ENCODE assay signal across 11 cellular contexts in genomic region chr12:40907115-40907521, GRCh38.
DNase-seq lines count a peak whose midpoint lies in the region; ATAC-seq and TF ChIP-seq lines count a peak whose summit lies in the region.
"Had no signal": no experiment of that assay in that cellular context is flagged by ENCODE, and none has a peak within 500 bp of the region (broad histone marks: within the 10 kb centered on the region; RNA-seq: fewer than 3 reads in every experiment).

No MANE protein-coding gene starts in this region.

- WGBS in mammary epithelial cell (ENCODE audit: low coverage, missing lambda C conversion rate): 0% methylated on average over 4 of the region's 4 CpGs
- 48% methylated on average over 4 of the region's 4 CpGs for WGBS in right lobe of liver (ENCODE audit: insufficient coverage, low coverage, low lambda C conversion rate, missing lambda C conversion rate)

- peak; percentile 71 for ATAC-seq in GM19468 (IDR thresholded peaks at IDR 0.05; ENCODE audit: extremely low read depth, unreplicated experiment)
- peak; percentile 91 for ATAC-seq in HG03354 (IDR thresholded peaks at IDR 0.05; ENCODE audit: poor library complexity, severe bottlenecking, unreplicated experiment)
- no peak for ATAC-seq in Right ventricle myocardium inferior
- ATAC-seq in right lobe of liver: no peak

- no peaks in the 10 kb centered on the region for H3K9me3 ChIP-seq in mammary epithelial cell (replicated peaks; ENCODE audit: insufficient read depth, low read length)
- H3K9me3 ChIP-seq in right lobe of liver: no peaks in the 10 kb centered on the region
- H3K9me3 ChIP-seq: neutrophil had no signal

- H3K79me2 ChIP-seq in mammary epithelial cell (ENCODE audit: insufficient read depth, low read length): no peaks in the 10 kb centered on the region

- H3K27ac ChIP-seq in mammary epithelial cell (ENCODE audit: insufficient read depth, low read depth, low read length) (peak overlapping the region; percentile 93), right lobe of liver (no peak overlapping the region)
- H3K27ac ChIP-seq: neutrophil had no signal

- no peak overlapping the region for H3K9ac ChIP-seq in mammary epithelial cell (ENCODE audit: insufficient read depth, low read length)

- intact Hi-C loops in mammary epithelial cell (cut with micrococcal nuclease) (loop anchor here (2.0 to 5.0 kb wide), 2 partner anchors 75 to 214 kb away; partner anchors contain the start of gene CNTN1), Right ventricle myocardium inferior (cut with DNase I) (no loop called here), right lobe of liver (cut with DNase I) (no loop called here)

- no peak overlapping the region for H3K4me3 ChIP-seq in GM12864 (ENCODE audit: low read depth, low read length)
- H3K4me3 ChIP-seq in mammary epithelial cell (replicated peaks in 1 of 3; ENCODE audit: insufficient read depth in 1 of 3, low read depth in 2 of 3, low read length in 3 of 3): peak overlapping the region in 2 of 3 experiments; percentile 3 to 11
- no peak overlapping the region for H3K4me3 ChIP-seq in right lobe of liver

- H3K27me3 ChIP-seq in mammary epithelial cell (ENCODE audit: insufficient read depth, low read length) (no peaks in the 10 kb centered on the region), right lobe of liver (no peaks in the 10 kb centered on the region)
- H3K27me3 ChIP-seq: neutrophil had no signal

- H2AFZ ChIP-seq in mammary epithelial cell (ENCODE audit: low read depth, low read length): peak overlapping the region; percentile 84

- peak; percentile 8 for DNase-seq in GM12864 (ENCODE audit: low read depth)
- peak; percentile 91 for DNase-seq in mammary epithelial cell
- no peak for DNase-seq in SKM-1 (lab: John Stamatoyannopoulos, UW; ENCODE audit: unreplicated experiment)
- DNase-seq in Right ventricle myocardium inferior (ENCODE audit: missing footprints): no peak
- DNase-seq in right lobe of liver: no peak
- DNase-seq in stimulated activated CD4-positive, alpha-beta T cell treated with anti-CD3 and anti-CD28 coated beads, Interleukin-12 subunit alpha, Interleukin-12 subunit beta, amount 100 ng/mL, for 4 hours: no peak
- DNase-seq: DND-41, NCI-H1092 had no signal

- TF ChIP-seq CTCF in GM12864 (IDR thresholded peaks at IDR 0.05; ENCODE audit: low read depth, low read length, missing control alignments): no peak
- TF ChIP-seq CTCF in mammary epithelial cell (conservative IDR thresholded peaks at IDR 0.05 in 1 of 2, IDR thresholded peaks at IDR 0.05 in 1 of 2; ENCODE audit: extremely low read depth in 1 of 2, insufficient read depth in 1 of 2, low read depth in 1 of 2, low read length in 2 of 2): no peak
- no peak for TF ChIP-seq CTCF in right lobe of liver (IDR thresholded peaks at IDR 0.05)

- H4K20me1 ChIP-seq in mammary epithelial cell (ENCODE audit: insufficient read depth, low read length): no peaks in the 10 kb centered on the region

- CTCF ChIA-PET in mammary epithelial cell (lab: Charles Lee; ENCODE audit: low non-redundant PET): no interaction called here

- in situ Hi-C loops in mammary epithelial cell (cut with MboI; ENCODE audit: low sequenced_read_pairs in 2 of 2): loop anchor here in 1 of 2 donors (25.0 kb wide), 1 partner anchor 595 kb away; no protein-coding TSS in a partner anchor

- no TSS peak for BruUV-seq in mammary epithelial cell (replicated peaks; lab: Mats Ljungman, UMichigan)

- no peak for TF ChIP-seq POLR2A in right lobe of liver (IDR thresholded peaks at IDR 0.05)

- H3K4me2 ChIP-seq in mammary epithelial cell (ENCODE audit: insufficient read depth, low read depth, low read length): peak overlapping the region; percentile 61

- dilution Hi-C loops in mammary epithelial cell (cut with HindIII; ENCODE audit: low sequenced_read_pairs): no loop called here

- peaks cover 15% of the 10 kb centered on the region for H3K4me1 ChIP-seq in mammary epithelial cell (ENCODE audit: insufficient read depth, low read length)
- H3K4me1 ChIP-seq in right lobe of liver: no peaks in the 10 kb centered on the region

- no peaks in the 10 kb centered on the region for H3K36me3 ChIP-seq in mammary epithelial cell (ENCODE audit: insufficient read depth, low read length)
- no peaks in the 10 kb centered on the region for H3K36me3 ChIP-seq in right lobe of liver
- H3K36me3 ChIP-seq: neutrophil had no signal

Comparison
In these comparisons a context has a peak if more than half of its experiments do, and no peak if none do; other contexts are left out.
1. DNase-seq: peak in GM12864 (single experiment) and mammary epithelial cell (single experiment); none in SKM-1 (single experiment), Right ventricle myocardium inferior (single experiment), right lobe of liver (0 of 3) and stimulated activated CD4-positive, alpha-beta T cell treated with anti-CD3 and anti-CD28 coated beads, Interleukin-12 subunit alpha, Interleukin-12 subunit beta, amount 100 ng/mL, for 4 hours (single experiment).
2. H3K4me3 ChIP-seq: peak in mammary epithelial cell (2 of 3); none in GM12864 (single experiment) and right lobe of liver (0 of 3).
3. ATAC-seq: peak in GM19468 (single experiment) and HG03354 (single experiment); none in Right ventricle myocardium inferior (single experiment) and right lobe of liver (0 of 4).